31 cellular contexts compared by ENCODE assay signal in genomic region chr5:161333194-161333880, GRCh38.
"Had no signal": no experiment of that assay in that cellular context is flagged by ENCODE, and none has a peak within 500 bp of the region (broad histone marks: within the 10 kb centered on the region; RNA-seq: fewer than 3 reads in every experiment).

No MANE protein-coding gene starts in this region.

- H3K9me3 ChIP-seq: SJCRH30 had no signal

- H3K36me3 Mint-ChIP-seq: activated naive CD8-positive, alpha-beta T cell treated with anti-CD3 and anti-CD28 coated beads for 36 hours had no signal

- H3K4me1 ChIP-seq: SJCRH30 had no signal

- H3K4me3 ChIP-seq: SJCRH30, SK-N-MC had no signal

- DNase-seq: activated CD4-positive, alpha-beta T cell treated with anti-CD3 and anti-CD28 coated beads, Interleukin-2, amount 10 ng/mL, durations not matched to agents 24 days and 14 days; activated CD4-positive, alpha-beta T cell treated with anti-CD3 and anti-CD28 coated beads, Interleukin-2, amount 50 U/mL, for 4 hours; activated CD8-positive, alpha-beta T cell treated with anti-CD3 and anti-CD28 coated beads for 36 hours; activated effector memory CD4-positive, alpha-beta T cell treated with anti-CD3 and anti-CD28 coated beads, Interleukin-2, amount 50 U/mL, for 16 hours; activated naive CD4-positive, alpha-beta T cell; activated naive CD4-positive, alpha-beta T cell treated with anti-CD3 and anti-CD28 coated beads, Interleukin-2, amount 50 U/mL, for 16 hours; activated naive CD8-positive, alpha-beta T cell treated with anti-CD3 and anti-CD28 coated beads for 36 hours; activated T-cell treated with anti-CD3 and anti-CD28 coated beads, Interleukin-2, amount 50 U/mL, for 1 hour; activated T-cell treated with anti-CD3 and anti-CD28 coated beads, Interleukin-2, amount 50 U/mL, for 72 hours; amniotic stem cell; aorta; brain microvascular endothelial cell; Karpas-422; NCI-H1105 treated with DMSO at 0.1 percent for 48 hours; NCI-H1436; NCI-H1694; NCI-H1930; NCI-H2081 treated with DMSO at 0.1 percent for 48 hours; NCI-H226; NCI-H446 treated with DMSO at 0.1 percent for 48 hours; NCI-H524; NCI-H69; NCI-H82; SHP77; SJCRH30; T1000; WERI-Rb-1 had no signal

- H3K4me1 Mint-ChIP-seq: activated CD4-positive, alpha-beta T cell treated with anti-CD3 and anti-CD28 coated beads, Interleukin-2, amount 10 ng/mL, durations not matched to agents 24 days and 14 days; activated naive CD8-positive, alpha-beta T cell treated with anti-CD3 and anti-CD28 coated beads for 36 hours; activated T-helper 17 cell treated with anti-CD3 and anti-CD28 coated beads, Interleukin-2, amount 50 U/mL, for 72 hours; central memory CD8-positive, alpha-beta T cell had no signal

- H3K27me3 ChIP-seq: brain microvascular endothelial cell had no signal

- ATAC-seq: activated CD8-positive, alpha-beta T cell treated with anti-CD3 and anti-CD28 coated beads for 36 hours; activated T-cell treated with anti-CD3 and anti-CD28 coated beads, Interleukin-2, amount 50 U/mL, for 72 hours; activated T-helper 17 cell treated with anti-CD3 and anti-CD28 coated beads, Interleukin-2, amount 50 U/mL, for 72 hours; Panc1 had no signal

- H3K27me3 Mint-ChIP-seq: activated CD4-positive, alpha-beta T cell treated with anti-CD3 and anti-CD28 coated beads, Interleukin-2, amount 10 ng/mL, durations not matched to agents 24 days and 14 days; activated CD8-positive, alpha-beta T cell treated with anti-CD3 and anti-CD28 coated beads for 36 hours; activated naive CD8-positive, alpha-beta T cell treated with anti-CD3 and anti-CD28 coated beads for 36 hours; activated T-helper 17 cell treated with anti-CD3 and anti-CD28 coated beads, Interleukin-2, amount 50 U/mL, for 72 hours; central memory CD8-positive, alpha-beta T cell had no signal

- H3K4me3 Mint-ChIP-seq: activated CD4-positive, alpha-beta T cell treated with anti-CD3 and anti-CD28 coated beads, Interleukin-2, amount 10 ng/mL, durations not matched to agents 24 days and 14 days; activated CD8-positive, alpha-beta T cell treated with anti-CD3 and anti-CD28 coated beads for 36 hours; activated naive CD8-positive, alpha-beta T cell treated with anti-CD3 and anti-CD28 coated beads for 36 hours; activated T-cell treated with anti-CD3 and anti-CD28 coated beads, Interleukin-2, amount 50 U/mL, for 72 hours; activated T-helper 17 cell treated with anti-CD3 and anti-CD28 coated beads, Interleukin-2, amount 50 U/mL, for 72 hours; central memory CD8-positive, alpha-beta T cell had no signal

- H3K27ac Mint-ChIP-seq: activated CD4-positive, alpha-beta T cell treated with anti-CD3 and anti-CD28 coated beads, Interleukin-2, amount 10 ng/mL, durations not matched to agents 24 days and 14 days; activated CD8-positive, alpha-beta T cell treated with anti-CD3 and anti-CD28 coated beads for 36 hours; activated naive CD8-positive, alpha-beta T cell treated with anti-CD3 and anti-CD28 coated beads for 36 hours; activated T-cell treated with anti-CD3 and anti-CD28 coated beads, Interleukin-2, amount 50 U/mL, for 72 hours; activated T-helper 17 cell treated with anti-CD3 and anti-CD28 coated beads, Interleukin-2, amount 50 U/mL, for 72 hours had no signal

- H3K27ac ChIP-seq: brain microvascular endothelial cell, SJCRH30, SK-N-MC, WERI-Rb-1 had no signal

- H3K36me3 ChIP-seq: brain microvascular endothelial cell, SJCRH30, WERI-Rb-1 had no signal

- H3K9me3 Mint-ChIP-seq: activated CD4-positive, alpha-beta T cell treated with anti-CD3 and anti-CD28 coated beads, Interleukin-2, amount 10 ng/mL, durations not matched to agents 24 days and 14 days had no signal
